Comparison of ENCODE assay signal across 17 cellular contexts in genomic region chr2:227180770-227181169, GRCh38.
"Had no signal": no experiment of that assay in that cellular context is flagged by ENCODE, and none has a peak within 500 bp of the region (broad histone marks: within the 10 kb centered on the region; RNA-seq: fewer than 3 reads in every experiment).

No MANE protein-coding gene starts in this region.

- H3K4me1 ChIP-seq: sigmoid colon, transverse colon had no signal

- ATAC-seq: activated naive CD8-positive, alpha-beta T cell treated with anti-CD3 and anti-CD28 coated beads, Interleukin-2, amount 50 U/mL, for 24 hours; left lobe of liver; natural killer cell; stimulated activated memory B cell treated with anti-CD40 and anti-IgM and Interleukin-4, amounts not matched to agents 10 μg/mL and 1 μg/mL and 100 μg/mL, for 72 hours had no signal

- H3K27me3 ChIP-seq: hepatocyte, sigmoid colon, transverse colon, vagina had no signal

- H3K9me3 ChIP-seq: sigmoid colon, transverse colon, vagina had no signal

- H3K36me3 ChIP-seq: sigmoid colon, transverse colon, vagina had no signal

- DNase-seq: activated CD4-positive, alpha-beta T cell treated with anti-CD3 and anti-CD28 coated beads for 1 hour; activated CD4-positive, alpha-beta T cell treated with anti-CD3 and anti-CD28 coated beads, Interleukin-2, amount 50 U/mL, for 4 hours; activated naive CD4-positive, alpha-beta T cell treated with Interleukin-2 at 50 U/mL for 16 hours; activated naive CD8-positive, alpha-beta T cell treated with anti-CD3 and anti-CD28 coated beads, Interleukin-2, amount 50 U/mL, for 24 hours; activated T-cell treated with anti-CD3 and anti-CD28 coated beads for 4 hours; islet precursor cell; natural killer cell; sigmoid colon; stimulated activated CD4-positive, alpha-beta T cell treated with anti-CD3 and anti-CD28 coated beads, Interleukin-2, amount 100 ng/mL, for 48 hours; T-helper 1 cell; T1000; transverse colon had no signal

- H3K4me3 ChIP-seq: hepatocyte, sigmoid colon, transverse colon, vagina had no signal

- H3K27ac ChIP-seq: hepatocyte, sigmoid colon, transverse colon, vagina, VCaP had no signal
